Comparison of ENCODE assay signal across 9 cellular contexts in genomic region chr19:11577451-11578341, GRCh38. TPM values are rescaled to one million over a fixed set of nuclear protein-coding genes. Genes with fewer than 3 reads are reported as not detected.
A peak's percentile ranks its signal among the peaks of the same experiment; 100 is the strongest.
DNase-seq lines count a peak whose midpoint lies in the region; ATAC-seq and TF ChIP-seq lines count a peak whose summit lies in the region.
"Had no signal": no experiment of that assay in that cellular context is flagged by ENCODE, and none has a peak within 500 bp of the region (broad histone marks: within the 10 kb centered on the region; RNA-seq: fewer than 3 reads in every experiment).

ACP5 (minus strand) TSS chr19:11577645; CDS start chr19:11577317, 328 bp downstream.

- no peak for TF ChIP-seq EP300 in sigmoid colon (IDR thresholded peaks at IDR 0.05)

- H3K9me3 ChIP-seq in sigmoid colon = no peaks in the 10 kb centered on the region

- intact Hi-C loops in activated T-helper 1 cell treated with anti-CD3 and anti-CD28 coated beads, Interleukin-12 subunit alpha, Interleukin-12 subunit beta, Interleukin-2, Interleukin-4 antibody, amounts not matched to agents 30 ng/mL and 10 ng/mL and 1 ng/mL, durations not matched to agents 14 hours and 24 hours and 36 hours (cut with micrococcal nuclease) = no loop called here
- intact Hi-C loops in sigmoid colon (cut with DNase I) = no loop called here

- peaks cover 6% of the 10 kb centered on the region; the same call in 1 of the 2 replicates for H3K27me3 ChIP-seq in GM23338 (ENCODE audit: insufficient read depth)
- peaks cover 6 to 23% (median 15%) of the 10 kb centered on the region in 3 donors for H3K27me3 ChIP-seq in sigmoid colon

- H3F3A ChIP-seq in GM23338 (replicated peaks; ENCODE audit: low read depth) = 0 out of 2 replicates have a peak, but pooled peaks cover 3% of the 10 kb centered on the region

- H3K9me3 Mint-ChIP-seq in GM23338 = no peaks in the 10 kb centered on the region
- H3K9me3 Mint-ChIP-seq in activated T-helper 1 cell treated with anti-CD3 and anti-CD28 coated beads, Interleukin-12 subunit alpha, Interleukin-12 subunit beta, Interleukin-2, Interleukin-4 antibody, amounts not matched to agents 30 ng/mL and 10 ng/mL and 1 ng/mL, durations not matched to agents 14 hours and 24 hours and 36 hours = no peaks in the 10 kb centered on the region

- DNase-seq in GM23338 (ENCODE audit: low spot score) = no peak
- no peak for DNase-seq in activated T-helper 1 cell treated with anti-CD3 and anti-CD28 coated beads, Interleukin-12 subunit alpha, Interleukin-12 subunit beta, Interleukin-2, Interleukin-4 antibody, amounts not matched to agents 30 ng/mL and 10 ng/mL and 1 ng/mL, durations not matched to agents 14 hours and 24 hours and 36 hours (ENCODE audit: low spot score)
- no peak for DNase-seq in sigmoid colon
- DNase-seq in NK-92 treated with Interleukin-12 subunit alpha and Interleukin-12 subunit beta, amount 100 ng/mL, for 24 hours (lab: John Stamatoyannopoulos, UW) = no peak
- DNase-seq in NCI-H2081 treated with DMSO at 0.1 percent for 48 hours (lab: John Stamatoyannopoulos, UW) = no peak
- DNase-seq in kidney glomerular epithelial cell (lab: John Stamatoyannopoulos, UW) = no peak
- DNase-seq: NCI-H1105 had no signal

- ATAC-seq in GM23338 (peak; percentile 6; the same call in 2 of the 3 replicates), HG02938 (IDR thresholded peaks at IDR 0.05; ENCODE audit: unreplicated experiment) (no peak)

- H3K36me3 Mint-ChIP-seq in GM23338 (ENCODE audit: low read depth) = no peaks in the 10 kb centered on the region
- peaks cover 3% of the 10 kb centered on the region for H3K36me3 Mint-ChIP-seq in activated T-helper 1 cell treated with anti-CD3 and anti-CD28 coated beads, Interleukin-12 subunit alpha, Interleukin-12 subunit beta, Interleukin-2, Interleukin-4 antibody, amounts not matched to agents 30 ng/mL and 10 ng/mL and 1 ng/mL, durations not matched to agents 14 hours and 24 hours and 36 hours (ENCODE audit: low read depth)

- peak within 1 kb of the TSS; percentile 83 for H3K4me2 ChIP-seq in GM23338

- peak within 1 kb of the TSS; percentile 62 for H3K4me3 Mint-ChIP-seq in GM23338
- peak within 1 kb of the TSS; percentile 75 for H3K4me3 Mint-ChIP-seq in activated T-helper 1 cell treated with anti-CD3 and anti-CD28 coated beads, Interleukin-12 subunit alpha, Interleukin-12 subunit beta, Interleukin-2, Interleukin-4 antibody, amounts not matched to agents 30 ng/mL and 10 ng/mL and 1 ng/mL, durations not matched to agents 14 hours and 24 hours and 36 hours

- no peaks in the 10 kb centered on the region for H3K36me3 ChIP-seq in GM23338 (ENCODE audit: insufficient read depth)
- no peaks in the 10 kb centered on the region for H3K36me3 ChIP-seq in sigmoid colon

- no peak for TF ChIP-seq CTCF in GM23338 (conservative IDR thresholded peaks at IDR 0.05; ENCODE audit: low read depth in 2 of 2)
- TF ChIP-seq CTCF in sigmoid colon (IDR thresholded peaks at IDR 0.05) = no peak

- peaks cover 9% of the 10 kb centered on the region; the same call in 1 of the 3 replicates for H3K4me1 Mint-ChIP-seq in GM23338
- H3K4me1 Mint-ChIP-seq in activated T-helper 1 cell treated with anti-CD3 and anti-CD28 coated beads, Interleukin-12 subunit alpha, Interleukin-12 subunit beta, Interleukin-2, Interleukin-4 antibody, amounts not matched to agents 30 ng/mL and 10 ng/mL and 1 ng/mL, durations not matched to agents 14 hours and 24 hours and 36 hours (ENCODE audit: low read depth) = peaks cover 21% of the 10 kb centered on the region

- peak within 1 kb of the TSS; percentile 96 for H2AFZ ChIP-seq in GM23338

- H3K9me2 ChIP-seq in GM23338 (ENCODE audit: insufficient read depth) = no peaks in the 10 kb centered on the region

- 55 to 62% methylated on average over 22 of the region's 22 CpGs for WGBS in sigmoid colon, 2 donors

- no peaks in the 10 kb centered on the region for H3K4me1 ChIP-seq in GM23338 (ENCODE audit: insufficient read depth)
- H3K4me1 ChIP-seq in sigmoid colon = peaks cover 0 to 13% (median 9%) of the 10 kb centered on the region in 4 donors

- H3K27ac ChIP-seq in GM23338 (ENCODE audit: low read depth) = no peak within 1 kb of the TSS
- H3K27ac ChIP-seq in sigmoid colon = peak within 1 kb of the TSS in 3 of 4 donors; percentile 35 to 59 (median 50)

- peaks cover 17% of the 10 kb centered on the region for H3K27me3 Mint-ChIP-seq in GM23338 (ENCODE audit: insufficient read depth, low read depth, poor library complexity)
- no peaks in the 10 kb centered on the region for H3K27me3 Mint-ChIP-seq in activated T-helper 1 cell treated with anti-CD3 and anti-CD28 coated beads, Interleukin-12 subunit alpha, Interleukin-12 subunit beta, Interleukin-2, Interleukin-4 antibody, amounts not matched to agents 30 ng/mL and 10 ng/mL and 1 ng/mL, durations not matched to agents 14 hours and 24 hours and 36 hours (ENCODE audit: insufficient read depth)

- no peak for TF ChIP-seq POLR2A in sigmoid colon (IDR thresholded peaks at IDR 0.05)

- H3K4me3 ChIP-seq in GM23338 (peak within 1 kb of the TSS; percentile 70), iPS-11a (ENCODE audit: low read depth, low read length) (peak within 1 kb of the TSS; percentile 20), sigmoid colon (peak within 1 kb of the TSS; percentile 8 to 46 (median 32))

- H3K79me2 ChIP-seq in GM23338 (replicated peaks; ENCODE audit: insufficient read depth) = no peaks in the 10 kb centered on the region

- H3K27ac Mint-ChIP-seq in GM23338 = no peak within 1 kb of the TSS
- H3K27ac Mint-ChIP-seq in activated T-helper 1 cell treated with anti-CD3 and anti-CD28 coated beads, Interleukin-12 subunit alpha, Interleukin-12 subunit beta, Interleukin-2, Interleukin-4 antibody, amounts not matched to agents 30 ng/mL and 10 ng/mL and 1 ng/mL, durations not matched to agents 14 hours and 24 hours and 36 hours = no peak within 1 kb of the TSS

- H4K20me1 ChIP-seq in GM23338 (replicated peaks; ENCODE audit: insufficient read depth) = no peaks in the 10 kb centered on the region

TF ChIP-seq in GM23338, 12 proteins besides CTCF, POLR2A, EP300 and RAD21 (continues in another document):
- no peak for TF ChIP-seq NANOG (IDR thresholded peaks at IDR 0.05; ENCODE audit: borderline replicate concordance)

RNA-seq across cellular contexts. Expression of gene ACP5, which starts in this region (rescaled TPM):
- total RNA-seq in GM23338 (2014; rRNA removed; shearing (Covaris generic)) = 12.4 and 12.8 TPM in 2 replicates
- polyA plus RNA-seq in GM23338 (2016; fragmentation: Nextera tagmentation; extraction: Ambion mirVana) (5.6 and 6.7 TPM in 2 replicates), sigmoid colon (100 to 1,000 TPM in 1 of 3 donors, 10 to 100 TPM in 2; 26.4 to 266 (median 54.4) TPM)
- total RNA-seq in activated T-helper 1 cell treated with anti-CD3 and anti-CD28 coated beads, Interleukin-12 subunit alpha, Interleukin-12 subunit beta, Interleukin-2, Interleukin-4 antibody, amounts not matched to agents 30 ng/mL and 10 ng/mL and 1 ng/mL, durations not matched to agents 14 hours and 24 hours and 36 hours = 12.0 and 13.4 TPM in 2 replicates
- 10 to 100 TPM in 2 of 4 donors, 1 to 10 TPM in 2; 7.6 to 23.5 (median 9.8) TPM for total RNA-seq in sigmoid colon

Comparison
In these comparisons a context has a peak if more than half of its experiments do, and no peak if none do; other contexts are left out.
1. H3K4me3 ChIP-seq: peak in every context shown above with its lines; median percentile 70 in GM23338; 32 in sigmoid colon; 20 in iPS-11a.